Comparison of ENCODE assay signal across 8 cellular contexts in the genomic region with DNA sequence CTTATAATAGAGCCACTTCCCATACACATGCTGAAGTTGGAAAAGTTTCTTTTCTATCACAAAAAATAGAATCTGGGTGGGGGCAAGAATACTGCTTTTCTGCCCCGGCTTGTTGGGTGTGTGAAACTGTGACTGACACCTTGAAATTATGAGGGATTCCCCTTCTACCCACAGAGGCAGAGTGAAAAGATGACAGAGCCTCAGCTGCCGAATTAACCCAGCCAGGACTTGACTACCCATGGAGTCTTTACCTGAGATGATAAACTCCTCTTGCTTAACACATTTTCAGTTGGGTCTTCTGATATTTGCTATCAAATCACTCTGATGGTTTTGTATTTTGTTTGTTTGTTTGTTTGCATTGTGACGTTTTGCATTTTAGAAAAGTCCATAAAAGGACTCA.
DNase-seq lines count a peak whose midpoint lies in the region; ATAC-seq and TF ChIP-seq lines count a peak whose summit lies in the region.
"Had no signal": no experiment of that assay in that cellular context is flagged by ENCODE, and none has a peak within 500 bp of the region (broad histone marks: within the 10 kb centered on the region; RNA-seq: fewer than 3 reads in every experiment).

No MANE protein-coding gene starts in this region.

- no peaks in the 10 kb centered on the region for H3K36me3 Mint-ChIP-seq in T-helper 2 cell treated with Interferon-gamma antibody and Interleukin-4, amounts not matched to agents 5 μg/mL and 100 μg/mL, for 36 hours (ENCODE audit: low read depth)
- no peaks in the 10 kb centered on the region for H3K36me3 Mint-ChIP-seq in Caco-2 (ENCODE audit: insufficient read depth, unreplicated experiment)

- H3K27me3 Mint-ChIP-seq in T-helper 2 cell treated with Interferon-gamma antibody and Interleukin-4, amounts not matched to agents 5 μg/mL and 100 μg/mL, for 36 hours (ENCODE audit: low read depth) = peaks cover 23% of the 10 kb centered on the region
- H3K27me3 Mint-ChIP-seq in Caco-2 (ENCODE audit: insufficient read depth, unreplicated experiment) = peaks cover 5% of the 10 kb centered on the region

- no peaks in the 10 kb centered on the region for H3K36me3 ChIP-seq in Caco-2 (ENCODE audit: control insufficient read depth, insufficient read depth, low read length)

- DNase-seq in T-helper 2 cell treated with Interferon-gamma antibody and Interleukin-4, amounts not matched to agents 5 μg/mL and 100 μg/mL, for 36 hours (ENCODE audit: low spot score) = peak; percentile 8
- DNase-seq in Caco-2 = no peak
- no peak for DNase-seq in Right ventricle myocardium superior
- DNase-seq in NCI-H345 treated with DMSO at 0.1 percent for 48 hours (lab: John Stamatoyannopoulos, UW; ENCODE audit: unreplicated experiment) = no peak
- DNase-seq: DMS79 treated with DMSO at 0.1 percent for 48 hours had no signal

- H3K4me1 ChIP-seq in Caco-2 = no peaks in the 10 kb centered on the region

- H3K27ac Mint-ChIP-seq in T-helper 2 cell treated with Interferon-gamma antibody and Interleukin-4, amounts not matched to agents 5 μg/mL and 100 μg/mL, for 36 hours = no peak overlapping the region
- H3K27ac Mint-ChIP-seq in Caco-2 (ENCODE audit: unreplicated experiment) = no peak overlapping the region

- ATAC-seq in GM18511 (IDR thresholded peaks at IDR 0.05; ENCODE audit: unreplicated experiment) (peak; percentile 83), GM19438 (IDR thresholded peaks at IDR 0.05; ENCODE audit: low read depth, unreplicated experiment) (peak; percentile 63), HG02938 (IDR thresholded peaks at IDR 0.05; ENCODE audit: unreplicated experiment) (peak; percentile 66), Right ventricle myocardium superior (ENCODE audit: poor library complexity) (no peak)

- intact Hi-C loops in Caco-2 (cut with micrococcal nuclease; ENCODE audit: unreplicated experiment) (loop anchor here (10.0 kb wide), 1 partner anchor 151 kb away; no protein-coding TSS in a partner anchor), Right ventricle myocardium superior (cut with DNase I) (no loop called here)

- POLR2A ChIA-PET in Caco-2 (lab: Charles Lee) = no interaction called here

- CTCF ChIA-PET in Caco-2 (lab: Charles Lee) = no interaction called here

- no TSS peak for BruUV-seq in Caco-2 (replicated peaks; lab: Mats Ljungman, UMichigan)

- no peak overlapping the region for H3K4me3 ChIP-seq in Caco-2 (ENCODE audit: low read depth, low read length)

- H3K4me1 Mint-ChIP-seq in T-helper 2 cell treated with Interferon-gamma antibody and Interleukin-4, amounts not matched to agents 5 μg/mL and 100 μg/mL, for 36 hours (ENCODE audit: low read depth) = no peaks in the 10 kb centered on the region
- no peaks in the 10 kb centered on the region for H3K4me1 Mint-ChIP-seq in Caco-2 (ENCODE audit: low read depth, unreplicated experiment)

- H3K27me3 ChIP-seq in Caco-2 (replicated peaks; ENCODE audit: control insufficient read depth, insufficient read depth, low read length) = no peaks in the 10 kb centered on the region

- H3K4me3 Mint-ChIP-seq in T-helper 2 cell treated with Interferon-gamma antibody and Interleukin-4, amounts not matched to agents 5 μg/mL and 100 μg/mL, for 36 hours = no peak overlapping the region
- H3K4me3 Mint-ChIP-seq in Caco-2 (ENCODE audit: unreplicated experiment) = no peak overlapping the region

- TF ChIP-seq CTCF in Caco-2 (IDR thresholded peaks at IDR 0.05; ENCODE audit: insufficient read depth in 1 of 2, low read depth in 1 of 2, low read length in 1 of 2, severe bottlenecking in 1 of 2, unreplicated experiment in 1 of 2) = no peak

- no peaks in the 10 kb centered on the region for H3K9me3 ChIP-seq in Caco-2

- no peaks in the 10 kb centered on the region for H3K9me3 Mint-ChIP-seq in T-helper 2 cell treated with Interferon-gamma antibody and Interleukin-4, amounts not matched to agents 5 μg/mL and 100 μg/mL, for 36 hours
- H3K9me3 Mint-ChIP-seq in Caco-2 (ENCODE audit: unreplicated experiment) = no peaks in the 10 kb centered on the region
